ENCODE assay signal across 2 cellular contexts in the genomic region with DNA sequence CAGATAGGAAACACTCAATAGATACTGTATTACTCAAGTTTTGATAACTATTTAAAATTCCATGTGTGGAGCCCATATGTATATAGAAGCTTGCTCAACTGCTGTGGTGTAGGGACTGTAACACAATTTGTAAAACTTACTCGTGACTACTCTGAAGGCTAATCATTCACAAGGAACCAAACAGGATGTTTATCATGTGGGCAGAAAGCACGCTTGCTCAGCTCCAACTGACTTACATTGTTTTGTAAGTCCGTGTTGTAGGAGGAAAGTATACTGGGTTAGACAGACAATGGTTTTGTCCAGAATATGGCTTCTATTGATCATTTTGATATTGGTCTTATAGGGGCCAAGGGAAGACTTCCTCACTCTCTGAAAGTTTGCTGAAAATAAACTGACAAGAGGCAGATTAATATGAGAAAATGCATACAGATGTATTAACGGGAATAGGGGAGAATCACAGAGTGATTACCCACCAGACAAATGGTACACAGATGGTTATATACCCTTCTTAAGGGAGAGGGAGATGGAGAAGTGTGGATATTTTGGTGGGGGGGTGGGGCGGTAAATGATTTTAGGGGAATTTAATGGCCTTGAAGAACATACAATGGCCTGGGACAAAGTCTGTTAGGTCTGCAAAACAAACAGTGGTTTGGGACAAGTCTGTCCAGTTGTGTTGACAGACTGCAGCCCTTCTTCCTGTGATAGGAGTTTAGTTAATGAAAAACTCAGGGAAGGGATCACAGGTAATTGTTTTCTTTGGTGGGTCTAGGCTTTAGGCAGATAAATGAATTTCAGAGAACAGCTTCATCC.
TF ChIP-seq lines count a peak whose summit lies in the region.

No MANE protein-coding gene starts in this region.

TF ChIP-seq in endothelial cell of umbilical vein, 7 proteins besides CTCF, POLR2A, EP300 and RAD21 (continued from another document):
- TF ChIP-seq, protein P1, sequence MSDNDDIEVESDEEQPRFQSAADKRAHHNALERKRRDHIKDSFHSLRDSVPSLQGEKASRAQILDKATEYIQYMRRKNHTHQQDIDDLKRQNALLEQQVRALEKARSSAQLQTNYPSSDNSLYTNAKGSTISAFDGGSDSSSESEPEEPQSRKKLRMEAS (IDR thresholded peaks at IDR 0.05; ENCODE audit: insufficient read depth, insufficient read length), result no peak

TF ChIP-seq in liver, 16 proteins besides CTCF, POLR2A, EP300 and RAD21 (continued from another document):
- TF ChIP-seq ZBTB33 (IDR thresholded peaks at IDR 0.05) (peak; percentile 42), YY1 (IDR thresholded peaks at IDR 0.05) (peak; percentile 53), JUND (IDR thresholded peaks at IDR 0.05) (peak; percentile 69 to 83), NR2F2 (IDR thresholded peaks at IDR 0.05) (no peak), GABPA (IDR thresholded peaks at IDR 0.05 in 1 of 2, conservative IDR thresholded peaks at IDR 0.05 in 1 of 2) (peak in 1 of 2 donors; percentile 56), HNF4A (conservative IDR thresholded peaks at IDR 0.05) (peak; percentile 95 to 96), RXRA (IDR thresholded peaks at IDR 0.05) (peak; percentile 57 to 75)
- TF ChIP-seq, protein P2, sequence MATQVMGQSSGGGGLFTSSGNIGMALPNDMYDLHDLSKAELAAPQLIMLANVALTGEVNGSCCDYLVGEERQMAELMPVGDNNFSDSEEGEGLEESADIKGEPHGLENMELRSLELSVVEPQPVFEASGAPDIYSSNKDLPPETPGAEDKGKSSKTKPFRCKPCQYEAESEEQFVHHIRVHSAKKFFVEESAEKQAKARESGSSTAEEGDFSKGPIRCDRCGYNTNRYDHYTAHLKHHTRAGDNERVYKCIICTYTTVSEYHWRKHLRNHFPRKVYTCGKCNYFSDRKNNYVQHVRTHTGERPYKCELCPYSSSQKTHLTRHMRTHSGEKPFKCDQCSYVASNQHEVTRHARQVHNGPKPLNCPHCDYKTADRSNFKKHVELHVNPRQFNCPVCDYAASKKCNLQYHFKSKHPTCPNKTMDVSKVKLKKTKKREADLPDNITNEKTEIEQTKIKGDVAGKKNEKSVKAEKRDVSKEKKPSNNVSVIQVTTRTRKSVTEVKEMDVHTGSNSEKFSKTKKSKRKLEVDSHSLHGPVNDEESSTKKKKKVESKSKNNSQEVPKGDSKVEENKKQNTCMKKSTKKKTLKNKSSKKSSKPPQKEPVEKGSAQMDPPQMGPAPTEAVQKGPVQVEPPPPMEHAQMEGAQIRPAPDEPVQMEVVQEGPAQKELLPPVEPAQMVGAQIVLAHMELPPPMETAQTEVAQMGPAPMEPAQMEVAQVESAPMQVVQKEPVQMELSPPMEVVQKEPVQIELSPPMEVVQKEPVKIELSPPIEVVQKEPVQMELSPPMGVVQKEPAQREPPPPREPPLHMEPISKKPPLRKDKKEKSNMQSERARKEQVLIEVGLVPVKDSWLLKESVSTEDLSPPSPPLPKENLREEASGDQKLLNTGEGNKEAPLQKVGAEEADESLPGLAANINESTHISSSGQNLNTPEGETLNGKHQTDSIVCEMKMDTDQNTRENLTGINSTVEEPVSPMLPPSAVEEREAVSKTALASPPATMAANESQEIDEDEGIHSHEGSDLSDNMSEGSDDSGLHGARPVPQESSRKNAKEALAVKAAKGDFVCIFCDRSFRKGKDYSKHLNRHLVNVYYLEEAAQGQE (IDR thresholded peaks at IDR 0.05), result peak; percentile 35
- TF ChIP-seq, protein P3, sequence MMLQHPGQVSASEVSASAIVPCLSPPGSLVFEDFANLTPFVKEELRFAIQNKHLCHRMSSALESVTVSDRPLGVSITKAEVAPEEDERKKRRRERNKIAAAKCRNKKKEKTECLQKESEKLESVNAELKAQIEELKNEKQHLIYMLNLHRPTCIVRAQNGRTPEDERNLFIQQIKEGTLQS (IDR thresholded peaks at IDR 0.05), result no peak
